9 cellular contexts compared by ENCODE assay signal in genomic region chr2:68765739-68766377, GRCh38. TPM values are rescaled to one million over a fixed set of nuclear protein-coding genes. Genes with fewer than 3 reads are reported as not detected.
DNase-seq lines count a peak whose midpoint lies in the region; ATAC-seq and TF ChIP-seq lines count a peak whose summit lies in the region.
"Had no signal": no experiment of that assay in that cellular context is flagged by ENCODE, and none has a peak within 500 bp of the region (broad histone marks: within the 10 kb centered on the region; RNA-seq: fewer than 3 reads in every experiment).

No MANE protein-coding gene starts in this region.

- intact Hi-C loops in left lung (cut with DNase I) = no loop called here

- peaks cover 96 to 100% (median 100%) of the 10 kb centered on the region in 10 experiments for H3K4me1 ChIP-seq in BLaER1 treated with 17β-estradiol and CSF1 and Interleukin-3, amounts not matched to agents 10 nM and 100 nM
- H3K4me1 ChIP-seq in left lung = peaks cover 29 to 93% of the 10 kb centered on the region in 2 donors

- H3K27me3 ChIP-seq in BLaER1 treated with 17β-estradiol and CSF1 and Interleukin-3, amounts not matched to agents 10 nM and 100 nM = no peaks in the 10 kb centered on the region
- no peaks in the 10 kb centered on the region for H3K27me3 ChIP-seq in left lung

- H3K4me2 ChIP-seq in BLaER1 treated with 17β-estradiol and CSF1 and Interleukin-3, amounts not matched to agents 10 nM and 100 nM = peak overlapping the region; percentile 85 to 99 (median 96)

- ATAC-seq in GM21529 (IDR thresholded peaks at IDR 0.05; ENCODE audit: unreplicated experiment) (peak; percentile 3), left lung (peak; percentile 73), GM19035 (IDR thresholded peaks at IDR 0.05; ENCODE audit: unreplicated experiment) (no peak)

- H3K36me3 ChIP-seq in BLaER1 treated with 17β-estradiol and CSF1 and Interleukin-3, amounts not matched to agents 10 nM and 100 nM = peaks cover 0 to 31% (median 4%) of the 10 kb centered on the region in 11 experiments; a peak in 6 of 22 replicates
- no peaks in the 10 kb centered on the region for H3K36me3 ChIP-seq in left lung

- no peaks in the 10 kb centered on the region for H3K9me3 Mint-ChIP-seq in activated CD4-positive, alpha-beta memory T cell treated with anti-CD3 and anti-CD28 coated beads, Interleukin-2, amount 10 ng/mL, durations not matched to agents 7 days and 5 days

- no peaks in the 10 kb centered on the region for H3K9me3 ChIP-seq in BLaER1 treated with 17β-estradiol and CSF1 and Interleukin-3, amounts not matched to agents 10 nM and 100 nM (replicated peaks in 1 of 11)
- H3K9me3 ChIP-seq in left lung = no peaks in the 10 kb centered on the region

- peaks cover 97% of the 10 kb centered on the region for H3K4me1 Mint-ChIP-seq in activated CD4-positive, alpha-beta memory T cell treated with anti-CD3 and anti-CD28 coated beads, Interleukin-2, amount 10 ng/mL, durations not matched to agents 7 days and 5 days

- POLR2A ChIA-PET in activated CD4-positive, alpha-beta memory T cell treated with anti-CD3 and anti-CD28 coated beads, Interleukin-2, amount 10 ng/mL, durations not matched to agents 7 days and 5 days (lab: Charles Lee) = interaction anchor here (0.7 to 17.3 kb wide), 21 partner anchors 8 to 299 kb away, joined by 3 to 356 read pairs (median 12); partner anchors contain the start of genes APLF, ARHGAP25 and FBXO48

- H3K4me3 ChIP-seq in BLaER1 treated with 17β-estradiol and CSF1 and Interleukin-3, amounts not matched to agents 10 nM and 100 nM = peak overlapping the region in 6 of 10 experiments; percentile 6 to 32 (median 20); a peak in 5 of 20 replicates
- no peak overlapping the region for H3K4me3 ChIP-seq in left lung

- no peak for TF ChIP-seq CTCF in left lung (IDR thresholded peaks at IDR 0.05)

- peak overlapping the region; percentile 64 to 82 (median 77); a peak in 21 of 22 replicates for H3K9ac ChIP-seq in BLaER1 treated with 17β-estradiol and CSF1 and Interleukin-3, amounts not matched to agents 10 nM and 100 nM

- H4K20me1 ChIP-seq in BLaER1 treated with 17β-estradiol and CSF1 and Interleukin-3, amounts not matched to agents 10 nM and 100 nM = peaks cover 0 to 5% (median 0%) of the 10 kb centered on the region in 11 experiments; a peak in 2 of 22 replicates

- DNase-seq in activated CD4-positive, alpha-beta memory T cell treated with anti-CD3 and anti-CD28 coated beads, Interleukin-2, amount 10 ng/mL, durations not matched to agents 7 days and 5 days = no peak
- DNase-seq in left lung = peak in 1 of 2 donors; percentile 37
- DNase-seq in H4 (ENCODE audit: low spot score) = no peak
- no peak for DNase-seq in NCI-H2107 treated with DMSO at 0.1 percent for 48 hours (lab: John Stamatoyannopoulos, UW; ENCODE audit: unreplicated experiment)
- DNase-seq in HUDEP-2 (lab: John Stamatoyannopoulos, UW; ENCODE audit: unreplicated experiment in 76 of 76) = no peak
- DNase-seq: NCI-H526 treated with DMSO at 0.1 percent for 48 hours had no signal

- H3K27me3 Mint-ChIP-seq in activated CD4-positive, alpha-beta memory T cell treated with anti-CD3 and anti-CD28 coated beads, Interleukin-2, amount 10 ng/mL, durations not matched to agents 7 days and 5 days = no peaks in the 10 kb centered on the region

- peaks cover 54% of the 10 kb centered on the region for H3K36me3 Mint-ChIP-seq in activated CD4-positive, alpha-beta memory T cell treated with anti-CD3 and anti-CD28 coated beads, Interleukin-2, amount 10 ng/mL, durations not matched to agents 7 days and 5 days (ENCODE audit: low read depth)

- H3K27ac ChIP-seq in BLaER1 treated with 17β-estradiol and CSF1 and Interleukin-3, amounts not matched to agents 10 nM and 100 nM = peak overlapping the region; percentile 71 to 97 (median 89)
- H3K27ac ChIP-seq in left lung = peak overlapping the region; percentile 72 to 91

- CTCF ChIA-PET in activated CD4-positive, alpha-beta memory T cell treated with anti-CD3 and anti-CD28 coated beads, Interleukin-2, amount 10 ng/mL, durations not matched to agents 7 days and 5 days (lab: Charles Lee) = interaction anchor here (0.8 to 3.2 kb wide), 21 partner anchors 10 to 302 kb away, joined by 3 to 79 read pairs (median 4); partner anchors contain the start of genes APLF, ARHGAP25 and FBXO48

- H3K4me3 Mint-ChIP-seq in activated CD4-positive, alpha-beta memory T cell treated with anti-CD3 and anti-CD28 coated beads, Interleukin-2, amount 10 ng/mL, durations not matched to agents 7 days and 5 days = peak overlapping the region; percentile 70

- peak overlapping the region; percentile 97 for H3K27ac Mint-ChIP-seq in activated CD4-positive, alpha-beta memory T cell treated with anti-CD3 and anti-CD28 coated beads, Interleukin-2, amount 10 ng/mL, durations not matched to agents 7 days and 5 days

RNA-seq across cellular contexts. Expression of gene ARHGAP25, which starts 31.2 kb away (rescaled TPM):
- total RNA-seq in activated CD4-positive, alpha-beta memory T cell treated with anti-CD3 and anti-CD28 coated beads, Interleukin-2, amount 10 ng/mL, durations not matched to agents 7 days and 5 days = 100 to 1,000 TPM; 128 to 132 TPM
- total RNA-seq in left lung = 10 to 100 TPM; 16.5 to 43.5 TPM
- total RNA-seq in H4 (2014; rRNA removed; shearing (Covaris generic)) = 0.49 and 0.56 TPM in 2 replicates

Comparison
In these comparisons a context has a peak if more than half of its experiments do, and no peak if none do; other contexts are left out.
1. H3K4me3 ChIP-seq: peak in BLaER1 treated with 17β-estradiol and CSF1 and Interleukin-3, amounts not matched to agents 10 nM and 100 nM (6 of 10); none in left lung (0 of 2).
2. RNA of gene ARHGAP25, which starts 31.2 kb away (total RNA-seq): 128 to 132 TPM in activated CD4-positive, alpha-beta memory T cell treated with anti-CD3 and anti-CD28 coated beads, Interleukin-2, amount 10 ng/mL, durations not matched to agents 7 days and 5 days and 16.5 to 43.5 TPM in left lung; 0.49 to 0.56 TPM in H4; every median in the first group is over 10 times any median in the second.